8 cellular contexts compared by ENCODE assay signal in the genomic region with DNA sequence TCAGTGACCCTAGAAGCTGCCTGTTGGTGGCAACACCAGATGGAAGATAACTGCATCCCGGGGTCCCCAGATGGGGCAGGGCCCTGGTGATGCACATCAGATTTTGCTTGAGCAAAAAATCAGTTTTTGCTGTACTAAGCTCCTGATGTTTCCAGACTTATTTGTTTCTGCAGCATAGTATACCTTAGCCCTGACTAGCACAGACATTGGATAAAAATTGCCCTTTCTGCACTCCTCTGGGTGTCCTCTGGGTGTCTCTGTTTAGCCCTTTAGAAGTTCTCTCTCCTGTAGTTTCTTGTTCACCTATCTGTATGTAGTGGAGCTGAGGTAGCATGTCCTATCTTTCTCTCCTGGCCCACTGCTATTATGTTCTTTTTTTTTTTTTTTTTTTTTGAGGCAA. TPM values are rescaled to one million over a fixed set of nuclear protein-coding genes. Genes with fewer than 3 reads are reported as not detected.
DNase-seq lines count a peak whose midpoint lies in the region; ATAC-seq and TF ChIP-seq lines count a peak whose summit lies in the region.

No MANE protein-coding gene starts in this region.

- no peaks in the 10 kb centered on the region for H3K9me3 Mint-ChIP-seq in neural progenitor cell

- no peaks in the 10 kb centered on the region for H3K79me2 ChIP-seq in neural progenitor cell (ENCODE audit: low read depth)

- peak; percentile 24 for ATAC-seq in left ventricle myocardium superior
- no peak for ATAC-seq in right cardiac atrium
- ATAC-seq in GM21360 (IDR thresholded peaks at IDR 0.05; ENCODE audit: unreplicated experiment) = no peak
- no peak for ATAC-seq in HG03469 (IDR thresholded peaks at IDR 0.05; ENCODE audit: unreplicated experiment)

- H3K4me3 Mint-ChIP-seq in neural progenitor cell = no peak overlapping the region

- peaks cover 12% of the 10 kb centered on the region for H3K27me3 Mint-ChIP-seq in neural progenitor cell (ENCODE audit: insufficient read depth, low read depth)

- H3K4me1 ChIP-seq in right cardiac atrium (ENCODE audit: control insufficient read depth, insufficient read depth, low read length) (no peaks in the 10 kb centered on the region), adrenal gland (replicated peaks in 1 of 2) (peaks cover 13 to 17% of the 10 kb centered on the region in 2 donors), neural progenitor cell (peaks cover 11% of the 10 kb centered on the region)

- H2AFZ ChIP-seq in neural progenitor cell (replicated peaks) = no peak overlapping the region

- peaks cover 11% of the 10 kb centered on the region for H3K4me1 Mint-ChIP-seq in neural progenitor cell

- TF ChIP-seq CTCF in adrenal gland (IDR thresholded peaks at IDR 0.05) (peak; percentile 15 to 50 (median 40)), neural progenitor cell (IDR thresholded peaks at IDR 0.05) (peak; percentile 43)

- H3K9ac ChIP-seq in neural progenitor cell = no peak overlapping the region

- H3F3A ChIP-seq in neural progenitor cell (ENCODE audit: low read depth) = no peaks in the 10 kb centered on the region

- no peaks in the 10 kb centered on the region for H3K36me3 Mint-ChIP-seq in neural progenitor cell

- H3K36me3 ChIP-seq in adrenal gland (replicated peaks in 1 of 2) = no peaks in the 10 kb centered on the region
- H3K36me3 ChIP-seq in neural progenitor cell = no peaks in the 10 kb centered on the region

- no peak for TF ChIP-seq POLR2A in adrenal gland (IDR thresholded peaks at IDR 0.05)

- intact Hi-C loops in left ventricle myocardium superior (cut with micrococcal nuclease) (loop anchor here (5.0 kb wide), 1 partner anchor 276 kb away; no protein-coding TSS in a partner anchor), right cardiac atrium (cut with DNase I) (loop anchor here in 1 of 4 donors (5.0 kb wide), 1 partner anchor 216 kb away; no protein-coding TSS in a partner anchor), adrenal gland (cut with DNase I) (loop anchor here in 1 of 2 donors (5.0 to 10.0 kb wide), 3 partner anchors 158 to 276 kb away; no protein-coding TSS in a partner anchor)

- DNase-seq in left ventricle myocardium superior (no peak), right cardiac atrium (no peak), NCI-H1105 treated with DMSO at 0.1 percent for 48 hours (lab: John Stamatoyannopoulos, UW) (peak; percentile 13), adrenal gland (peak in 1 of 7 donors; percentile 20), neural progenitor cell (ENCODE audit: low spot score) (no peak), nucleus accumbens (lab: John Stamatoyannopoulos, UW) (no peak)

- no peak overlapping the region for H3K4me3 ChIP-seq in right cardiac atrium (ENCODE audit: low read length)
- H3K4me3 ChIP-seq in adrenal gland = no peak overlapping the region
- H3K4me3 ChIP-seq in neural progenitor cell = no peak overlapping the region

- WGBS in right cardiac atrium = 79% methylated on average over 1 of the region's 1 CpG
- WGBS in adrenal gland, 4 donors = 67 to 100% (median 91%) methylated on average over 1 of the region's 1 CpG

- no peaks in the 10 kb centered on the region for H4K20me1 ChIP-seq in neural progenitor cell (ENCODE audit: low read depth)

- H3K27ac ChIP-seq in right cardiac atrium (ENCODE audit: low read length) = no peak overlapping the region
- H3K27ac ChIP-seq in adrenal gland = no peak overlapping the region
- no peak overlapping the region for H3K27ac ChIP-seq in neural progenitor cell

- H3K27me3 ChIP-seq in right cardiac atrium (ENCODE audit: control insufficient read depth, insufficient read depth) = no peaks in the 10 kb centered on the region
- H3K27me3 ChIP-seq in adrenal gland = no peaks in the 10 kb centered on the region
- peaks cover 40% of the 10 kb centered on the region for H3K27me3 ChIP-seq in neural progenitor cell

- no peak overlapping the region for H3K4me2 ChIP-seq in neural progenitor cell

- H3K9me3 ChIP-seq in right cardiac atrium (ENCODE audit: control insufficient read depth, low read length) = no peaks in the 10 kb centered on the region
- no peaks in the 10 kb centered on the region for H3K9me3 ChIP-seq in adrenal gland (replicated peaks in 1 of 3)
- H3K9me3 ChIP-seq in neural progenitor cell (ENCODE audit: low read depth) = no peaks in the 10 kb centered on the region

- no peak overlapping the region for H3K27ac Mint-ChIP-seq in neural progenitor cell

RNA-seq across cellular contexts. Expression of gene PLA2G2C, which starts 30.3 kb away (rescaled TPM):
- not detected for total RNA-seq in left ventricle myocardium superior
- total RNA-seq in right cardiac atrium = under 1 TPM in 1 of 4 donors, not detected in 3; 0.31 TPM
- 0.02 TPM for polyA plus RNA-seq in right cardiac atrium
- total RNA-seq in adrenal gland = under 1 TPM in 4 of 8 donors, not detected in 4; 0.11 to 0.39 (median 0.13) TPM
- polyA plus RNA-seq in adrenal gland = under 1 TPM in 2 of 3 donors, not detected in 1; 0.07 to 0.08 TPM
- total RNA-seq in neural progenitor cell (ENCODE audit: low replicate concordance) = not detected in 2 replicates

RNA-seq across cellular contexts. Expression of gene UBXN10, which starts 30.7 kb away (rescaled TPM):
- 0.92 TPM for total RNA-seq in left ventricle myocardium superior
- 1 to 10 TPM; 4.7 to 6.3 (median 5.5) TPM for total RNA-seq in right cardiac atrium
- 3.2 TPM for polyA plus RNA-seq in right cardiac atrium
- total RNA-seq in adrenal gland = 1 to 10 TPM in 7 of 8 donors, under 1 TPM in 1; 0.84 to 2.6 (median 1.8) TPM
- 1 to 10 TPM in 1 of 3 donors, under 1 TPM in 2; 0.64 to 1.7 (median 0.91) TPM for polyA plus RNA-seq in adrenal gland
- 0.37 and 0.43 TPM in 2 replicates for total RNA-seq in neural progenitor cell (ENCODE audit: low replicate concordance)
